11 cellular contexts compared by ENCODE assay signal in genomic region chr14:26255213-26255612, GRCh38.
DNase-seq lines count a peak whose midpoint lies in the region; ATAC-seq, FAIRE-seq and TF ChIP-seq lines count a peak whose summit lies in the region.
"Had no signal": no experiment of that assay in that cellular context is flagged by ENCODE, and none has a peak within 500 bp of the region (broad histone marks: within the 10 kb centered on the region; RNA-seq: fewer than 3 reads in every experiment).

No MANE protein-coding gene starts in this region.

- no peaks in the 10 kb centered on the region for H3K4me1 Mint-ChIP-seq in activated naive CD4-positive, alpha-beta T cell treated with anti-CD3 and anti-CD28 coated beads, Interleukin-2, amount 10 ng/mL, durations not matched to agents 7 days and 5 days
- H3K4me1 Mint-ChIP-seq: naive thymus-derived CD8-positive, alpha-beta T cell had no signal

- H3K27ac Mint-ChIP-seq in activated naive CD4-positive, alpha-beta T cell treated with anti-CD3 and anti-CD28 coated beads, Interleukin-2, amount 10 ng/mL, durations not matched to agents 7 days and 5 days: no peak overlapping the region
- H3K27ac Mint-ChIP-seq: naive thymus-derived CD8-positive, alpha-beta T cell had no signal

- no peaks in the 10 kb centered on the region for H3K27me3 Mint-ChIP-seq in activated naive CD4-positive, alpha-beta T cell treated with anti-CD3 and anti-CD28 coated beads, Interleukin-2, amount 10 ng/mL, durations not matched to agents 7 days and 5 days
- H3K27me3 Mint-ChIP-seq: naive thymus-derived CD8-positive, alpha-beta T cell had no signal

- no peaks in the 10 kb centered on the region for H3K9me2 ChIP-seq in PC-3 (replicated peaks; ENCODE audit: low read length)

- BruUV-seq in PC-3 (replicated peaks; lab: Mats Ljungman, UMichigan): no TSS peak

- peaks cover 18% of the 10 kb centered on the region for H3K9me3 Mint-ChIP-seq in activated naive CD4-positive, alpha-beta T cell treated with anti-CD3 and anti-CD28 coated beads, Interleukin-2, amount 10 ng/mL, durations not matched to agents 7 days and 5 days

- H4K20me1 ChIP-seq in PC-3 (ENCODE audit: low read length): no peaks in the 10 kb centered on the region

- TF ChIP-seq CTCF in PC-3 (conservative IDR thresholded peaks at IDR 0.05; ENCODE audit: low read depth, low read length) (peak; percentile 58), fibroblast of mammary gland (conservative IDR thresholded peaks at IDR 0.05; ENCODE audit: control insufficient read depth, insufficient read depth, low read depth, low read length) (peak; percentile 62)

- H3K4me1 ChIP-seq in PC-3 (ENCODE audit: insufficient read depth, low read length) (no peaks in the 10 kb centered on the region), small intestine (ENCODE audit: control insufficient read depth in 2 of 2, insufficient read depth in 1 of 2, low read depth in 1 of 2, low read length in 1 of 2) (no peaks in the 10 kb centered on the region)

- FAIRE-seq in small intestine (lab: Jason Lieb, UNC): no peak
- FAIRE-seq: A204.1 had no signal

- H3K9me3 ChIP-seq in PC-3 (ENCODE audit: low read length) (no peaks in the 10 kb centered on the region), small intestine (ENCODE audit: control insufficient read depth, low read depth) (no peaks in the 10 kb centered on the region)

- H3K36me3 ChIP-seq in PC-3 (ENCODE audit: low read depth, low read length) (no peaks in the 10 kb centered on the region), small intestine (ENCODE audit: control insufficient read depth in 2 of 2, insufficient read depth in 2 of 2, low read length in 2 of 2) (no peaks in the 10 kb centered on the region)

- POLR2A ChIA-PET in PC-3 (lab: Charles Lee; ENCODE audit: unreplicated experiment): no interaction called here

- H3K4me2 ChIP-seq in PC-3 (ENCODE audit: low read length): no peak overlapping the region

- no peak overlapping the region for H3K4me3 Mint-ChIP-seq in activated naive CD4-positive, alpha-beta T cell treated with anti-CD3 and anti-CD28 coated beads, Interleukin-2, amount 10 ng/mL, durations not matched to agents 7 days and 5 days
- H3K4me3 Mint-ChIP-seq: naive thymus-derived CD8-positive, alpha-beta T cell had no signal

- DNase-seq in DMS 273 (lab: John Stamatoyannopoulos, UW; ENCODE audit: unreplicated experiment) (peak; percentile 40), DMS 273 treated with DMSO at 0.1 percent for 48 hours (lab: John Stamatoyannopoulos, UW) (no peak), PC-3 (peak; percentile 37), fibroblast of mammary gland (ENCODE audit: low read depth) (peak; percentile 68), small intestine (peak; percentile 1), HUDEP-2 (lab: John Stamatoyannopoulos, UW; ENCODE audit: unreplicated experiment in 76 of 76) (no peak), LoVo (ENCODE audit: low spot score) (no peak)
- DNase-seq in activated naive CD4-positive, alpha-beta T cell treated with anti-CD3 and anti-CD28 coated beads, Interleukin-2, amount 10 ng/mL, durations not matched to agents 7 days and 5 days: no peak
- DNase-seq: effector CD4-positive, alpha-beta T cell; naive thymus-derived CD8-positive, alpha-beta T cell had no signal

- H3F3A ChIP-seq in PC-3 (ENCODE audit: low read length, unreplicated experiment): no peaks in the 10 kb centered on the region

- peak; percentile 77 for ATAC-seq in PC-3
- ATAC-seq: naive thymus-derived CD8-positive, alpha-beta T cell had no signal

- no peak overlapping the region for H3K27ac ChIP-seq in PC-3 (ENCODE audit: low read length)
- H3K27ac ChIP-seq in small intestine (ENCODE audit: low read depth in 1 of 2, low read length in 1 of 2): no peak overlapping the region

- H3K36me3 Mint-ChIP-seq in activated naive CD4-positive, alpha-beta T cell treated with anti-CD3 and anti-CD28 coated beads, Interleukin-2, amount 10 ng/mL, durations not matched to agents 7 days and 5 days: no peaks in the 10 kb centered on the region
- H3K36me3 Mint-ChIP-seq: naive thymus-derived CD8-positive, alpha-beta T cell had no signal

- intact Hi-C loops in PC-3 (cut with micrococcal nuclease): no loop called here

- H3K4me3 ChIP-seq in PC-3 (ENCODE audit: low read length) (no peak overlapping the region), fibroblast of mammary gland (ENCODE audit: control insufficient read depth, low read depth, low read length) (no peak overlapping the region), small intestine (ENCODE audit: low read depth in 1 of 2, low read length in 2 of 2) (no peak overlapping the region)

- H3K79me2 ChIP-seq in PC-3 (ENCODE audit: low read length): no peaks in the 10 kb centered on the region

- 25 to 30% (median 27%) methylated on average over 2 of the region's 2 CpGs for WGBS in small intestine, 3 donors

- H3K9ac ChIP-seq in PC-3 (ENCODE audit: low read length): no peak overlapping the region

- CTCF ChIA-PET in PC-3 (lab: Charles Lee): interaction anchor here (0.6 to 1.1 kb wide), 7 partner anchors 91 to 1237 kb away, joined by 3 to 5 read pairs (median 3); no protein-coding TSS in a partner anchor
- CTCF ChIA-PET in activated naive CD4-positive, alpha-beta T cell treated with anti-CD3 and anti-CD28 coated beads, Interleukin-2, amount 10 ng/mL, durations not matched to agents 7 days and 5 days (lab: Charles Lee): no interaction called here

- H2AFZ ChIP-seq in PC-3 (ENCODE audit: low read length): no peak overlapping the region

- H3K27me3 ChIP-seq in PC-3 (ENCODE audit: low read length) (0 out of 2 replicates have a peak, but pooled peaks cover 4% of the 10 kb centered on the region), small intestine (ENCODE audit: control insufficient read depth in 2 of 2, insufficient read depth in 2 of 2, low read length in 2 of 2) (no peaks in the 10 kb centered on the region)

Comparison
In these comparisons a context has a peak if more than half of its experiments do, and no peak if none do; other contexts are left out.
1. DNase-seq: peak in DMS 273 (single experiment), PC-3 (single experiment), fibroblast of mammary gland (single experiment) and small intestine (single experiment); none in DMS 273 treated with DMSO at 0.1 percent for 48 hours (single experiment), HUDEP-2 (0 of 76), activated naive CD4-positive, alpha-beta T cell treated with anti-CD3 and anti-CD28 coated beads, Interleukin-2, amount 10 ng/mL, durations not matched to agents 7 days and 5 days (single experiment) and LoVo (single experiment).